Comparison of ENCODE assay signal across 26 cellular contexts in the genomic region with DNA sequence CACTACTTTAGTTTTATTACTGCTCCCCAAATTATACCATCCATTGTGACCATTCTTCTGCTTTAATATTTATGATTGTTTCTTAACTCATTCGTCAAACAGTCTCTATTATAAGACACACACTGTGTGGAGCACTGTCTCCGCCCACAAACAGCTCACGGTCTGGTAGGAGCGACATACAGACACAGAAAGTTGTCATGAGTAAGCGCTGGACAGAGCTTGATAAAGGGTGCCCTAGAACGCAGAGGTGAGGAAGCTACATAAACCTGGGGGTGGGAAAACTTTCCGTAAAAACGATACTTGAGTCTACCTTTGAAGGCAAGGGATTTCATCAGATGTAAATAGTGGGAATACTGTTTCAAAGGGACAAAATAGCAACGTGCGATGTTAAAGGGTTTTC.
DNase-seq lines count a peak whose midpoint lies in the region; ATAC-seq, FAIRE-seq and TF ChIP-seq lines count a peak whose summit lies in the region.
"Had no signal": no experiment of that assay in that cellular context is flagged by ENCODE, and none has a peak within 500 bp of the region (broad histone marks: within the 10 kb centered on the region; RNA-seq: fewer than 3 reads in every experiment).

No MANE protein-coding gene starts in this region.

- 0% methylated on average over 10 of the region's 10 CpGs for WGBS in K562 (ENCODE audit: insufficient coverage, low coverage, missing lambda C conversion rate)

- H3K27ac ChIP-seq in HEK293 (ENCODE audit: extremely low read depth, low read depth, low read length) (no peak overlapping the region), Panc1 (ENCODE audit: low read length) (no peak overlapping the region), K562 (ENCODE audit: extremely low read depth, low read depth, low read length) (no peak overlapping the region), right atrium auricular region (no peak overlapping the region)
- H3K27ac ChIP-seq: BLaER1 had no signal

- no peak for TF ChIP-seq POLR2A in K562 (conservative IDR thresholded peaks at IDR 0.05)

- no peaks in the 10 kb centered on the region for H3K79me2 ChIP-seq in K562 (ENCODE audit: control insufficient read depth, insufficient read depth, low read length)

- H3K9ac ChIP-seq in K562 (ENCODE audit: insufficient read depth in 1 of 2, low read depth in 2 of 2, low read length in 2 of 2), result no peak overlapping the region; a peak in 1 of 4 replicates
- H3K9ac ChIP-seq: BLaER1 had no signal

- H2AFZ ChIP-seq in K562 (ENCODE audit: low read depth, low read length), result peak overlapping the region; percentile 52; the same call in 1 of the 2 replicates

- H3K36me3 ChIP-seq in HEK293 (ENCODE audit: control insufficient read depth in 2 of 2, insufficient read depth in 1 of 2, low read length in 2 of 2), result no peaks in the 10 kb centered on the region
- no peaks in the 10 kb centered on the region for H3K36me3 ChIP-seq in Panc1 (ENCODE audit: control insufficient read depth, insufficient read depth, low read length)
- H3K36me3 ChIP-seq in K562 (ENCODE audit: control insufficient read depth, insufficient read depth, low read length), result no peaks in the 10 kb centered on the region
- no peaks in the 10 kb centered on the region for H3K36me3 ChIP-seq in right atrium auricular region
- H3K36me3 ChIP-seq: BE2C, BLaER1 had no signal

- CTCF ChIA-PET in HEK293 (lab: Yijun Ruan, JAX), result interaction anchor here (0.7 kb wide), 1 partner anchor 71 kb away, joined by 7 read pairs; no protein-coding TSS in a partner anchor
- CTCF ChIA-PET in Panc1 (lab: Charles Lee), result no interaction called here
- CTCF ChIA-PET in K562 (lab: Yijun Ruan, JAX; ENCODE audit: low intra/inter-chr PET ratio), result no interaction called here

- no peak for DNase-seq in Panc1 (ENCODE audit: low read depth, low spot score)
- DNase-seq in K562 (ENCODE audit: extremely low read depth in 1 of 4, low spot score in 3 of 4), result peak in 1 of 4 experiments; percentile 44
- no peak for DNase-seq in right atrium auricular region (ENCODE audit: low spot score)
- no peak for DNase-seq in activated CD4-positive, alpha-beta T cell treated with anti-CD3 and anti-CD28 coated beads, Interleukin-2, amount 50 U/mL, for 1 hour
- no peak for DNase-seq in LoVo (ENCODE audit: low spot score)
- DNase-seq: 8988T; ACHN; BE2C; C1 segment of cervical spinal cord; CD4-positive, alpha-beta memory T cell; CD4-positive, CD25-positive, alpha-beta regulatory T cell; CD8-positive, alpha-beta memory T cell; COR-L47; DMS 273 treated with DMSO at 0.1 percent for 48 hours; DMS153; DMS53; DMS79; DND-41; EL; GDM1 had no signal

- BruUV-seq in Panc1 (replicated peaks; lab: Mats Ljungman, UMichigan), result no TSS peak
- BruUV-seq in K562 (replicated peaks; lab: Mats Ljungman, UMichigan), result no TSS peak

- H3K27me3 ChIP-seq in Panc1 (ENCODE audit: control insufficient read depth, insufficient read depth, low read length) (no peaks in the 10 kb centered on the region; the same call in 1 of the 2 replicates), K562 (ENCODE audit: control insufficient read depth in 2 of 2, insufficient read depth in 2 of 2, low read length in 2 of 2) (no peaks in the 10 kb centered on the region; a peak in 1 of 5 replicates), right atrium auricular region (no peaks in the 10 kb centered on the region)
- H3K27me3 ChIP-seq: BE2C, BLaER1 had no signal

- in situ Hi-C loops in Panc1 (cut with HindIII; ENCODE audit: low pct_unique_long_range_greater_than_20kb, low sequenced_read_pairs) (no loop called here), K562 (cut with MboI) (no loop called here)

- peak; percentile 74 for FAIRE-seq in K562 (lab: Jason Lieb, UNC)
- FAIRE-seq: A204.1, GM12878, GM12892, GM18507 had no signal

- POLR2A ChIA-PET in HEK293 (lab: Yijun Ruan, JAX), result no interaction called here
- POLR2A ChIA-PET in Panc1 (lab: Charles Lee), result no interaction called here
- POLR2A ChIA-PET in K562 (lab: Yijun Ruan, JAX), result no interaction called here

- TF ChIP-seq RAD21 in K562 (CRISPR knock-in tag; conservative IDR thresholded peaks at IDR 0.05 in 1 of 2, IDR thresholded peaks at IDR 0.05 in 1 of 2), result no peak

- intact Hi-C loops in Panc1 (cut with micrococcal nuclease; ENCODE audit: unreplicated experiment), result no loop called here
- intact Hi-C loops in K562 (cut with micrococcal nuclease), result no loop called here

- H3K9me1 ChIP-seq in K562 (ENCODE audit: control insufficient read depth, insufficient read depth, low read length), result no peaks in the 10 kb centered on the region

- TF ChIP-seq EP300 in K562 (IDR thresholded peaks at IDR 0.05; ENCODE audit: low read length), result no peak

- H3K4me3 ChIP-seq in HEK293 (ENCODE audit: low read depth, low read length) (no peak overlapping the region), Panc1 (ENCODE audit: low read depth in 2 of 2, low read length in 2 of 2) (peak overlapping the region in 1 of 2 experiments; percentile 9; a peak in 1 of 4 replicates), K562 (no peak overlapping the region), right atrium auricular region (no peak overlapping the region)
- H3K4me3 ChIP-seq: BLaER1, GM12878 had no signal

- TF ChIP-seq CTCF in HEK293 (tag by site-specific recombination; IDR thresholded peaks at IDR 0.05), result no peak
- no peak for TF ChIP-seq CTCF in Panc1 (IDR thresholded peaks at IDR 0.05)
- no peak for TF ChIP-seq CTCF in K562 (IDR thresholded peaks at IDR 0.05 in 2 of 3, conservative IDR thresholded peaks at IDR 0.05 in 1 of 3; ENCODE audit: insufficient read depth in 2 of 3, low read depth in 1 of 3, low read length in 3 of 3)
- TF ChIP-seq CTCF in right atrium auricular region (IDR thresholded peaks at IDR 0.05), result no peak

- ATAC-seq in Panc1 (0 out of 2 replicates have a peak, but pooled peaks have one; percentile 74), K562 (peak; percentile 87)
- ATAC-seq: GM12878 had no signal

- H3K4me2 ChIP-seq in K562 (ENCODE audit: insufficient read depth, low read length), result peak overlapping the region; percentile 35
- H3K4me2 ChIP-seq: BLaER1 had no signal

- H3K4me1 ChIP-seq in HEK293 (ENCODE audit: control insufficient read depth, insufficient read depth, low read length), result no peaks in the 10 kb centered on the region
- no peaks in the 10 kb centered on the region for H3K4me1 ChIP-seq in Panc1 (ENCODE audit: control insufficient read depth, insufficient read depth, low read length)
- H3K4me1 ChIP-seq in K562 (replicated peaks in 1 of 2; ENCODE audit: control insufficient read depth in 2 of 2, insufficient read depth in 2 of 2, low read length in 2 of 2), result no peaks in the 10 kb centered on the region
- H3K4me1 ChIP-seq in right atrium auricular region, result no peaks in the 10 kb centered on the region
- H3K4me1 ChIP-seq: BE2C, BLaER1 had no signal

- no peaks in the 10 kb centered on the region for H4K20me1 ChIP-seq in K562 (replicated peaks; ENCODE audit: control insufficient read depth, insufficient read depth, low read length)
- H4K20me1 ChIP-seq: BLaER1 had no signal

- H3K9me3 ChIP-seq in HEK293 (ENCODE audit: control insufficient read depth, insufficient read depth, low read depth, low read length) (no peaks in the 10 kb centered on the region), Panc1 (ENCODE audit: control insufficient read depth, insufficient read depth, low read depth, low read length) (no peaks in the 10 kb centered on the region), K562 (replicated peaks; ENCODE audit: control insufficient read depth, insufficient read depth, low read depth, low read length) (no peaks in the 10 kb centered on the region), right atrium auricular region (peaks cover 0 to 8% of the 10 kb centered on the region in 2 donors)
- H3K9me3 ChIP-seq: BE2C had no signal

TF ChIP-seq in K562, 482 proteins besides CTCF, POLR2A, EP300 and RAD21:
- TF ChIP-seq CREB1 (IDR thresholded peaks at IDR 0.05) (peak; percentile 56; the same call in 1 of the 2 replicates), CREB1 (CRISPR knock-in tag; IDR thresholded peaks at IDR 0.05) (no peak), CREM (IDR thresholded peaks at IDR 0.05; ENCODE audit: low read depth) (peak; percentile 68), FOSL1 (tag; conservative IDR thresholded peaks at IDR 0.05) (no peak)
- TF ChIP-seq, protein P1, sequence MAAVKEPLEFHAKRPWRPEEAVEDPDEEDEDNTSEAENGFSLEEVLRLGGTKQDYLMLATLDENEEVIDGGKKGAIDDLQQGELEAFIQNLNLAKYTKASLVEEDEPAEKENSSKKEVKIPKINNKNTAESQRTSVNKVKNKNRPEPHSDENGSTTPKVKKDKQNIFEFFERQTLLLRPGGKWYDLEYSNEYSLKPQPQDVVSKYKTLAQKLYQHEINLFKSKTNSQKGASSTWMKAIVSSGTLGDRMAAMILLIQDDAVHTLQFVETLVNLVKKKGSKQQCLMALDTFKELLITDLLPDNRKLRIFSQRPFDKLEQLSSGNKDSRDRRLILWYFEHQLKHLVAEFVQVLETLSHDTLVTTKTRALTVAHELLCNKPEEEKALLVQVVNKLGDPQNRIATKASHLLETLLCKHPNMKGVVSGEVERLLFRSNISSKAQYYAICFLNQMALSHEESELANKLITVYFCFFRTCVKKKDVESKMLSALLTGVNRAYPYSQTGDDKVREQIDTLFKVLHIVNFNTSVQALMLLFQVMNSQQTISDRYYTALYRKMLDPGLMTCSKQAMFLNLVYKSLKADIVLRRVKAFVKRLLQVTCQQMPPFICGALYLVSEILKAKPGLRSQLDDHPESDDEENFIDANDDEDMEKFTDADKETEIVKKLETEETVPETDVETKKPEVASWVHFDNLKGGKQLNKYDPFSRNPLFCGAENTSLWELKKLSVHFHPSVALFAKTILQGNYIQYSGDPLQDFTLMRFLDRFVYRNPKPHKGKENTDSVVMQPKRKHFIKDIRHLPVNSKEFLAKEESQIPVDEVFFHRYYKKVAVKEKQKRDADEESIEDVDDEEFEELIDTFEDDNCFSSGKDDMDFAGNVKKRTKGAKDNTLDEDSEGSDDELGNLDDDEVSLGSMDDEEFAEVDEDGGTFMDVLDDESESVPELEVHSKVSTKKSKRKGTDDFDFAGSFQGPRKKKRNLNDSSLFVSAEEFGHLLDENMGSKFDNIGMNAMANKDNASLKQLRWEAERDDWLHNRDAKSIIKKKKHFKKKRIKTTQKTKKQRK (IDR thresholded peaks at IDR 0.05; ENCODE audit: borderline replicate concordance, low read depth, low read length), result no peak
